9 cellular contexts compared by ENCODE assay signal in the genomic region with DNA sequence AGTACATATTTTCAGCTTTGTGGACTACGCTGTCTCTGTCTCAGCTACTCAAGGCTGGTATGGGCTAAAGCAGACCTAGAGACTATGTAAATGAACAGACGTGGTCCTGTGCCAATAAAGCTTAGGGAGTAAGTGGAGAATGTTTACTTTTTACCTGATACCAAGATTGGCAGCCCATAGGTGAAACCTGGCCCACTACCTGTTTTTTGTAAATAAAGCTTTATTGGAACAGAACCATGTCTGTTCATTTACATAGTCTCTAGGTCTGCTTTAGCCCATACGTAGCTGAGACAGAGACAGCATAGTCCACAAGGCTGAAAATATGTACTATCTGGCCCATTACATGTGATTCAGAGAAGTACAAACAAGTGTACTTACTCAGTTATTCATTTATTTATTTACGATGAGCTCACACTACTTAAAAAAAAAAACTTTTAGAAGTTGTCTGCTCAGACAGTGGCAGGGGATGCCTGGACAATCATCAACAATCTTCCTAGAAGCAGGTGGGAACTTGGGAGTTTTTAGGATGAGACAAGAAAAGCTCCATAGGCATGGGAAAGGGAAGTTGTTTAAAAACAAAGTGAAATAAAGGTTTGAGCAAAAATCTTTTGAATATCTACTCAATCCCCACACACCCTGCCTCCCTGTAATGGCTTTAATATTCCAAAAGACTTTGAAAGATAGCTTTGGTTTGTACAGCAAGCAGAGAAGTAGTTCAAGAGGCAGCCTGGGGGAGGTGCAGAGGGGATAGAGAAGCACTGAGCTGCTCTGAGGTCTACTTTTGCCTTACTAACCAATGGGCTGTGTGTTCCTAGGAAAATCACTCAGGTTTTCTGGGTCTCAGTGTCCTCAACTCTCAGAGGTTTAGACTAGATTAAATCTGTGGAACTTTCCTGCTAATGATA.
DNase-seq lines count a peak whose midpoint lies in the region; ATAC-seq and TF ChIP-seq lines count a peak whose summit lies in the region.
"Had no signal": no experiment of that assay in that cellular context is flagged by ENCODE, and none has a peak within 500 bp of the region (broad histone marks: within the 10 kb centered on the region; RNA-seq: fewer than 3 reads in every experiment).

No MANE protein-coding gene starts in this region.

- no peak overlapping the region for H3K4me3 ChIP-seq in iPS-15b (ENCODE audit: low read depth, low read length)
- no peak overlapping the region for H3K4me3 ChIP-seq in thymus (ENCODE audit: low read length)
- no peak overlapping the region for H3K4me3 ChIP-seq in prostate gland
- H3K4me3 ChIP-seq in sigmoid colon: no peak overlapping the region
- H3K4me3 ChIP-seq: SJSA1 had no signal

- no peaks in the 10 kb centered on the region for H3K36me3 ChIP-seq in iPS-15b (ENCODE audit: control insufficient read depth, insufficient read depth, low read length)
- peaks cover 4% of the 10 kb centered on the region for H3K36me3 ChIP-seq in thymus (ENCODE audit: control insufficient read depth, insufficient read depth)
- H3K36me3 ChIP-seq in prostate gland: no peaks in the 10 kb centered on the region
- no peaks in the 10 kb centered on the region for H3K36me3 ChIP-seq in sigmoid colon
- H3K36me3 ChIP-seq: SJSA1 had no signal

- WGBS in thymus: 96% methylated on average over 4 of the region's 4 CpGs
- WGBS in prostate gland: 72% methylated on average over 4 of the region's 4 CpGs
- WGBS in sigmoid colon, 2 donors: 40 to 76% methylated on average over 4 of the region's 4 CpGs

- peaks cover 98% of the 10 kb centered on the region for H3K4me1 Mint-ChIP-seq in activated T-cell treated with anti-CD3 and anti-CD28 coated beads, Interleukin-2, amount 50 U/mL, for 24 hours (ENCODE audit: low read depth)
- peaks cover 76% of the 10 kb centered on the region for H3K4me1 Mint-ChIP-seq in WTC11

- no peak for TF ChIP-seq CTCF in WTC11 (IDR thresholded peaks at IDR 0.05)
- TF ChIP-seq CTCF in prostate gland (IDR thresholded peaks at IDR 0.05): no peak
- no peak for TF ChIP-seq CTCF in sigmoid colon (IDR thresholded peaks at IDR 0.05)

- no peaks in the 10 kb centered on the region for H3K27me3 Mint-ChIP-seq in activated T-cell treated with anti-CD3 and anti-CD28 coated beads, Interleukin-2, amount 50 U/mL, for 24 hours
- no peaks in the 10 kb centered on the region for H3K27me3 Mint-ChIP-seq in WTC11 (ENCODE audit: low read depth)

- no peaks in the 10 kb centered on the region for H3K27me3 ChIP-seq in iPS-15b (ENCODE audit: control insufficient read depth, insufficient read depth, low read length)
- no peaks in the 10 kb centered on the region for H3K27me3 ChIP-seq in thymus (ENCODE audit: control insufficient read depth, insufficient read depth)
- no peaks in the 10 kb centered on the region for H3K27me3 ChIP-seq in prostate gland (replicated peaks; ENCODE audit: insufficient read depth)
- H3K27me3 ChIP-seq in sigmoid colon: no peaks in the 10 kb centered on the region
- H3K27me3 ChIP-seq: SJSA1 had no signal

- POLR2A ChIA-PET in WTC11 (lab: Charles Lee): no interaction called here

- H3K4me3 Mint-ChIP-seq in activated T-cell treated with anti-CD3 and anti-CD28 coated beads, Interleukin-2, amount 50 U/mL, for 24 hours: peak overlapping the region; percentile 47
- H3K4me3 Mint-ChIP-seq in WTC11: no peak overlapping the region

- peak overlapping the region; percentile 42 for H3K27ac ChIP-seq in thymus (ENCODE audit: low read depth)
- H3K27ac ChIP-seq in prostate gland: peak overlapping the region in 1 of 2 donors; percentile 31
- peak overlapping the region in 2 of 4 donors; percentile 39 to 75 for H3K27ac ChIP-seq in sigmoid colon
- H3K27ac ChIP-seq: SJSA1 had no signal

- peak overlapping the region; percentile 91 for H3K27ac Mint-ChIP-seq in activated T-cell treated with anti-CD3 and anti-CD28 coated beads, Interleukin-2, amount 50 U/mL, for 24 hours
- H3K27ac Mint-ChIP-seq in WTC11: peak overlapping the region; percentile 28; the same call in 1 of the 2 replicates

- DNase-seq in activated T-cell treated with anti-CD3 and anti-CD28 coated beads, Interleukin-2, amount 50 U/mL, for 24 hours: no peak
- DNase-seq in activated T-cell treated with anti-CD3 and anti-CD28 coated beads for 4 hours (no peak), WTC11 (ENCODE audit: low spot score) (no peak), prostate gland (ENCODE audit: low spot score) (no peak), sigmoid colon (no peak)
- DNase-seq in stimulated activated CD4-positive, alpha-beta T cell treated with anti-CD3 and anti-CD28 coated beads, Interleukin-4, amount 100 ng/mL, for 4 hours: no peak

- TF ChIP-seq POLR2A in prostate gland (IDR thresholded peaks at IDR 0.05) (no peak), sigmoid colon (IDR thresholded peaks at IDR 0.05) (no peak)

- no peak for TF ChIP-seq EP300 in sigmoid colon (IDR thresholded peaks at IDR 0.05)

- intact Hi-C loops in prostate gland (cut with DNase I): no loop called here
- intact Hi-C loops in sigmoid colon (cut with DNase I): no loop called here

- CTCF ChIA-PET in WTC11 (lab: Charles Lee): interaction anchor here (0.7 to 2.4 kb wide), 7 partner anchors 47 to 382 kb away, joined by 3 to 10 read pairs (median 4); no protein-coding TSS in a partner anchor

- peaks cover 20% of the 10 kb centered on the region for H3K4me1 ChIP-seq in iPS-15b (ENCODE audit: control insufficient read depth, insufficient read depth, low read length)
- H3K4me1 ChIP-seq in thymus (ENCODE audit: control insufficient read depth, insufficient read depth, low read length): peaks cover 5% of the 10 kb centered on the region
- H3K4me1 ChIP-seq in prostate gland (replicated peaks): no peaks in the 10 kb centered on the region
- H3K4me1 ChIP-seq in sigmoid colon: peaks cover 0 to 4% (median 0%) of the 10 kb centered on the region in 4 donors

- peak overlapping the region; percentile 39 for H3K9ac ChIP-seq in iPS-15b (ENCODE audit: low read depth, low read length)

- peak; percentile 18; the same call in 1 of the 2 replicates for ATAC-seq in WTC11

- no peaks in the 10 kb centered on the region for H3K9me3 Mint-ChIP-seq in activated T-cell treated with anti-CD3 and anti-CD28 coated beads, Interleukin-2, amount 50 U/mL, for 24 hours
- no peaks in the 10 kb centered on the region for H3K9me3 Mint-ChIP-seq in WTC11

- peaks cover 8% of the 10 kb centered on the region for H3K36me3 Mint-ChIP-seq in activated T-cell treated with anti-CD3 and anti-CD28 coated beads, Interleukin-2, amount 50 U/mL, for 24 hours (ENCODE audit: low read depth)
- H3K36me3 Mint-ChIP-seq in WTC11: no peaks in the 10 kb centered on the region; the same call in 1 of the 2 replicates

- H3K9me3 ChIP-seq in iPS-15b (ENCODE audit: control insufficient read depth, insufficient read depth, low read length) (no peaks in the 10 kb centered on the region), thymus (ENCODE audit: control insufficient read depth) (no peaks in the 10 kb centered on the region), prostate gland (no peaks in the 10 kb centered on the region), sigmoid colon (no peaks in the 10 kb centered on the region)
- H3K9me3 ChIP-seq: SJSA1 had no signal

TF ChIP-seq in WTC11, 78 proteins besides CTCF, POLR2A, EP300 and RAD21 (continues in another document):
- TF ChIP-seq, protein P1, sequence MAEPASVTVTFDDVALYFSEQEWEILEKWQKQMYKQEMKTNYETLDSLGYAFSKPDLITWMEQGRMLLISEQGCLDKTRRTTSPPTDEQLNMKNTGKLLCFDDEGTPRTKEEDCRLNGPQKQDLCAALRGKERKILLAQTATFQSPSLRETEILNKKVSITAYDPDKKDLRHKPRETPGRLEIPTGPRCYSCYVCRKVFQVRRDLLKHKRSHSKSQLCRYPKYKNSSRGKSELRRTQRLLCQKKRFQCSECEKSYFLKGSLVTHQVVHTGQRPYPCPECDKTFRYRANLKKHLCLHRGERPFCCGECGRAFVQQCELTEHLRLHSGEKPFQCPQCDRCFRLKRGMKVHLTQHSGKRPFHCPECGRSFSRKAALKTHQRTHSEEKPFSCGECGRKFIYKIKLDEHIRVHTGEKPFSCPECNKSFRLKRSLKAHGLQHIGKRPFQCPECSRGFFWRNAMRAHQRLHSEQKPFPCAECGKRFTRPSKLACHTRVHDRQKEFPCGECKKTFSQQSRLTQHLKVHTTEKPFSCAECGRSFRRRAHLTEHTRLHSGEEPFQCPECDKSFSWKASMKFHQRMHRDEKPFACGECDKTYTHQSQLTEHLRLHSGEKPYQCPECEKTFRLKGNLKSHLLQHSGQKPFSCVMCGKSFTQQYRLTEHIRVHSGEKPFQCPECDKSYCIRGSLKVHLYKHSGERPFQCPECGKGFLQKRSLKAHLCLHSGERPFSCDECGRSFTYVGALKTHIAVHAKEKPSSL (CRISPR knock-in tag; conservative IDR thresholded peaks at IDR 0.05): no peak
- TF ChIP-seq ZNF671 (CRISPR knock-in tag; IDR thresholded peaks at IDR 0.05) (no peak), GRHL2 (CRISPR knock-in tag; IDR thresholded peaks at IDR 0.05; ENCODE audit: insufficient replicate concordance, severe bottlenecking) (no peak), ELF4 (CRISPR knock-in tag; IDR thresholded peaks at IDR 0.05; ENCODE audit: low read depth) (no peak), NFE2L1 (CRISPR knock-in tag; IDR thresholded peaks at IDR 0.05) (no peak), CREM (CRISPR knock-in tag; IDR thresholded peaks at IDR 0.05) (no peak)
- TF ChIP-seq, protein P2, sequence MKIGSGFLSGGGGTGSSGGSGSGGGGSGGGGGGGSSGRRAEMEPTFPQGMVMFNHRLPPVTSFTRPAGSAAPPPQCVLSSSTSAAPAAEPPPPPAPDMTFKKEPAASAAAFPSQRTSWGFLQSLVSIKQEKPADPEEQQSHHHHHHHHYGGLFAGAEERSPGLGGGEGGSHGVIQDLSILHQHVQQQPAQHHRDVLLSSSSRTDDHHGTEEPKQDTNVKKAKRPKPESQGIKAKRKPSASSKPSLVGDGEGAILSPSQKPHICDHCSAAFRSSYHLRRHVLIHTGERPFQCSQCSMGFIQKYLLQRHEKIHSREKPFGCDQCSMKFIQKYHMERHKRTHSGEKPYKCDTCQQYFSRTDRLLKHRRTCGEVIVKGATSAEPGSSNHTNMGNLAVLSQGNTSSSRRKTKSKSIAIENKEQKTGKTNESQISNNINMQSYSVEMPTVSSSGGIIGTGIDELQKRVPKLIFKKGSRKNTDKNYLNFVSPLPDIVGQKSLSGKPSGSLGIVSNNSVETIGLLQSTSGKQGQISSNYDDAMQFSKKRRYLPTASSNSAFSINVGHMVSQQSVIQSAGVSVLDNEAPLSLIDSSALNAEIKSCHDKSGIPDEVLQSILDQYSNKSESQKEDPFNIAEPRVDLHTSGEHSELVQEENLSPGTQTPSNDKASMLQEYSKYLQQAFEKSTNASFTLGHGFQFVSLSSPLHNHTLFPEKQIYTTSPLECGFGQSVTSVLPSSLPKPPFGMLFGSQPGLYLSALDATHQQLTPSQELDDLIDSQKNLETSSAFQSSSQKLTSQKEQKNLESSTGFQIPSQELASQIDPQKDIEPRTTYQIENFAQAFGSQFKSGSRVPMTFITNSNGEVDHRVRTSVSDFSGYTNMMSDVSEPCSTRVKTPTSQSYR (CRISPR knock-in tag; IDR thresholded peaks at IDR 0.05): no peak
- TF ChIP-seq, protein P3, sequence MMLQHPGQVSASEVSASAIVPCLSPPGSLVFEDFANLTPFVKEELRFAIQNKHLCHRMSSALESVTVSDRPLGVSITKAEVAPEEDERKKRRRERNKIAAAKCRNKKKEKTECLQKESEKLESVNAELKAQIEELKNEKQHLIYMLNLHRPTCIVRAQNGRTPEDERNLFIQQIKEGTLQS (CRISPR knock-in tag; conservative IDR thresholded peaks at IDR 0.05): no peak
